In genomic region chr22:35808377-35808776, GRCh38 we compare ENCODE assay signal across 22 cellular contexts.
DNase-seq lines count a peak whose midpoint lies in the region; ATAC-seq and TF ChIP-seq lines count a peak whose summit lies in the region.
"Had no signal": no experiment of that assay in that cellular context is flagged by ENCODE, and none has a peak within 500 bp of the region (broad histone marks: within the 10 kb centered on the region; RNA-seq: fewer than 3 reads in every experiment).

No MANE protein-coding gene starts in this region.

- no peak overlapping the region for H2AFZ ChIP-seq in IMR-90 (replicated peaks; ENCODE audit: low read length, poor library complexity)

- H3K56ac ChIP-seq in IMR-90 (ENCODE audit: extremely low read depth, insufficient read depth, low read length), result no peak overlapping the region

- no peak overlapping the region for H4K5ac ChIP-seq in IMR-90 (ENCODE audit: low read depth, low read length)

- H4K20me1 ChIP-seq in IMR-90 (ENCODE audit: insufficient read depth, low read length), result peaks cover 35% of the 10 kb centered on the region
- H4K20me1 ChIP-seq: BLaER1 had no signal

- in situ Hi-C loops in IMR-90 (cut with MboI; ENCODE audit: low sequenced_read_pairs), result no loop called here

- WGBS in IMR-90 (ENCODE audit: extremely low coverage in 2 of 2, insufficient read length in 1 of 2), 2 experiments, result no CpG with 5 or more reads among the region's 2 CpGs

- no peak overlapping the region for H3K14ac ChIP-seq in IMR-90 (replicated peaks; ENCODE audit: low read depth, low read length)

- H3K4me2 ChIP-seq in IMR-90 (ENCODE audit: low read depth, low read length), result no peak overlapping the region
- H3K4me2 ChIP-seq: A549, BLaER1 had no signal

- H3K4me3 ChIP-seq in IMR-90 (ENCODE audit: insufficient read depth, low read depth, low read length), result no peak overlapping the region
- H3K4me3 ChIP-seq in colonic mucosa, result no peak overlapping the region
- no peak overlapping the region for H3K4me3 ChIP-seq in BE2C (ENCODE audit: low read depth, low read length)
- H3K4me3 ChIP-seq: A549, BLaER1, K562 had no signal

- no peak overlapping the region for H2BK20ac ChIP-seq in IMR-90 (ENCODE audit: low read depth, low read length)

- H3K79me1 ChIP-seq in IMR-90 (ENCODE audit: low read depth in 1 of 2, low read length in 2 of 2), result peaks cover 28 to 67% of the 10 kb centered on the region in 2 experiments

- H3K4ac ChIP-seq in IMR-90 (ENCODE audit: low read depth, low read length), result no peak overlapping the region

- H3K9ac ChIP-seq in IMR-90 (ENCODE audit: low read depth, low read length), result no peak overlapping the region
- H3K9ac ChIP-seq in colonic mucosa (ENCODE audit: low read depth in 2 of 2, low read length in 2 of 2), result no peak overlapping the region
- H3K9ac ChIP-seq: BLaER1 had no signal

- peaks cover 3% of the 10 kb centered on the region; the same call in 1 of the 2 replicates for H3K9me1 ChIP-seq in IMR-90 (ENCODE audit: insufficient read depth, low read length)

- BruUV-seq in IMR-90 (replicated peaks; lab: Mats Ljungman, UMichigan), result TSS peak; percentile 18

- H2AK9ac ChIP-seq in IMR-90 (replicated peaks; ENCODE audit: low read depth, low read length, poor library complexity), result no peak overlapping the region

- TF ChIP-seq CTCF in IMR-90 (conservative IDR thresholded peaks at IDR 0.05; ENCODE audit: low read depth, low read length) (no peak), progenitor cell of endocrine pancreas (IDR thresholded peaks at IDR 0.05; ENCODE audit: unreplicated experiment) (no peak), colonic mucosa (IDR thresholded peaks at IDR 0.05) (no peak), BE2C (IDR thresholded peaks at IDR 0.05; ENCODE audit: low read depth, low read length) (no peak)

- H2AK5ac ChIP-seq in IMR-90 (ENCODE audit: low read depth, low read length), result no peak overlapping the region

- peak overlapping the region; percentile 43 for H3K27ac Mint-ChIP-seq in activated T-cell treated with anti-CD3 and anti-CD28 coated beads, Interleukin-2, amount 50 U/mL, for 72 hours
- H3K27ac Mint-ChIP-seq in progenitor cell of endocrine pancreas, result peak overlapping the region; percentile 34
- H3K27ac Mint-ChIP-seq: CD14-positive monocyte; CD4-positive, alpha-beta memory T cell; HFFc6 had no signal

- H3K9me3 Mint-ChIP-seq in activated T-cell treated with anti-CD3 and anti-CD28 coated beads, Interleukin-2, amount 50 U/mL, for 72 hours, result peaks cover 2 to 4% of the 10 kb centered on the region in 2 donors
- peaks cover 8% of the 10 kb centered on the region for H3K9me3 Mint-ChIP-seq in activated T-cell treated with anti-CD3 and anti-CD28 coated beads, Interleukin-2, amount 50 U/mL, for 4 hours
- peaks cover 5% of the 10 kb centered on the region for H3K9me3 Mint-ChIP-seq in progenitor cell of endocrine pancreas (ENCODE audit: low read depth)

- CTCF ChIA-PET in IMR-90 (lab: Yijun Ruan, JAX), result no interaction called here

- no peak for TF ChIP-seq POLR2A in IMR-90 (IDR thresholded peaks at IDR 0.05; ENCODE audit: low read depth, low read length)

- H3K36me3 Mint-ChIP-seq in activated T-cell treated with anti-CD3 and anti-CD28 coated beads, Interleukin-2, amount 50 U/mL, for 72 hours (ENCODE audit: insufficient read depth in 2 of 2), result peaks cover 0 to 3% of the 10 kb centered on the region in 2 donors
- H3K36me3 Mint-ChIP-seq in activated T-cell treated with anti-CD3 and anti-CD28 coated beads, Interleukin-2, amount 50 U/mL, for 4 hours (ENCODE audit: insufficient read depth), result peaks cover 2% of the 10 kb centered on the region
- H3K36me3 Mint-ChIP-seq in progenitor cell of endocrine pancreas (ENCODE audit: insufficient read depth), result peaks cover 49% of the 10 kb centered on the region
- H3K36me3 Mint-ChIP-seq: CD14-positive monocyte; CD4-positive, alpha-beta memory T cell had no signal

- peaks cover 2% of the 10 kb centered on the region for H3K4me1 ChIP-seq in IMR-90 (ENCODE audit: control insufficient read depth, insufficient read depth, low read length)
- H3K4me1 ChIP-seq in colonic mucosa, result no peaks in the 10 kb centered on the region
- H3K4me1 ChIP-seq in BE2C, result no peaks in the 10 kb centered on the region
- H3K4me1 ChIP-seq: A549, BLaER1 had no signal

- DNase-seq in activated T-cell treated with anti-CD3 and anti-CD28 coated beads, Interleukin-2, amount 50 U/mL, for 72 hours, result no peak
- no peak for DNase-seq in activated T-cell treated with anti-CD3 and anti-CD28 coated beads, Interleukin-2, amount 50 U/mL, for 4 hours
- no peak for DNase-seq in IMR-90
- DNase-seq in progenitor cell of endocrine pancreas (ENCODE audit: low spot score, unreplicated experiment), result no peak
- DNase-seq in colonic mucosa, result no peak
- DNase-seq in activated effector memory CD4-positive, alpha-beta T cell treated with Interleukin-2 at 50 U/mL for 16 hours, result no peak
- no peak for DNase-seq in BE2C
- DNase-seq: AML-193; CD4-positive, alpha-beta memory T cell; DMS 273 treated with DMSO at 0.1 percent for 48 hours; DMS53; DND-41; GOT3; H7; HFFc6 had no signal

- POLR2A ChIA-PET in IMR-90 (lab: Charles Lee; ENCODE audit: unreplicated experiment), result no interaction called here

- peaks cover 26% of the 10 kb centered on the region for H3K36me3 ChIP-seq in IMR-90 (ENCODE audit: control insufficient read depth, insufficient read depth, low read length)
- peaks cover 8% of the 10 kb centered on the region for H3K36me3 ChIP-seq in colonic mucosa
- peaks cover 63% of the 10 kb centered on the region for H3K36me3 ChIP-seq in BE2C
- H3K36me3 ChIP-seq: BLaER1 had no signal

- H3K27me3 ChIP-seq in IMR-90 (ENCODE audit: control insufficient read depth, insufficient read depth, low read length) (no peaks in the 10 kb centered on the region), colonic mucosa (no peaks in the 10 kb centered on the region), BE2C (no peaks in the 10 kb centered on the region)
- H3K27me3 ChIP-seq: BLaER1 had no signal

- no peak overlapping the region for H3K4me3 Mint-ChIP-seq in activated T-cell treated with anti-CD3 and anti-CD28 coated beads, Interleukin-2, amount 50 U/mL, for 72 hours
- no peak overlapping the region for H3K4me3 Mint-ChIP-seq in activated T-cell treated with anti-CD3 and anti-CD28 coated beads, Interleukin-2, amount 50 U/mL, for 4 hours
- no peak overlapping the region for H3K4me3 Mint-ChIP-seq in progenitor cell of endocrine pancreas (ENCODE audit: low read depth)
- H3K4me3 Mint-ChIP-seq: CD14-positive monocyte; CD4-positive, alpha-beta memory T cell; HFFc6 had no signal

- intact Hi-C loops in IMR-90 (cut with micrococcal nuclease), result no loop called here
- intact Hi-C loops in colonic mucosa (cut with DNase I), result no loop called here

- no peak overlapping the region for H2BK5ac ChIP-seq in IMR-90 (ENCODE audit: low read depth, low read length, poor library complexity, severe bottlenecking)

- no peak for TF ChIP-seq RAD21 in IMR-90 (IDR thresholded peaks at IDR 0.05; ENCODE audit: low read length)

- peaks cover 5% of the 10 kb centered on the region for H3K9me3 ChIP-seq in IMR-90 (ENCODE audit: control insufficient read depth, insufficient read depth, low read length)
- no peaks in the 10 kb centered on the region for H3K9me3 ChIP-seq in colonic mucosa
- H3K9me3 ChIP-seq in BE2C, result no peaks in the 10 kb centered on the region

- H3K18ac ChIP-seq in IMR-90 (ENCODE audit: low read depth, low read length), result no peak overlapping the region

- H2BK120ac ChIP-seq in IMR-90 (ENCODE audit: low read depth, low read length), result no peak overlapping the region

- no peaks in the 10 kb centered on the region for H3K4me1 Mint-ChIP-seq in activated T-cell treated with anti-CD3 and anti-CD28 coated beads, Interleukin-2, amount 50 U/mL, for 72 hours (ENCODE audit: low read depth)
- no peaks in the 10 kb centered on the region for H3K4me1 Mint-ChIP-seq in activated T-cell treated with anti-CD3 and anti-CD28 coated beads, Interleukin-2, amount 50 U/mL, for 4 hours (ENCODE audit: low read depth)
- peaks cover 9% of the 10 kb centered on the region for H3K4me1 Mint-ChIP-seq in progenitor cell of endocrine pancreas (ENCODE audit: low read depth)
- H3K4me1 Mint-ChIP-seq: CD14-positive monocyte; CD4-positive, alpha-beta memory T cell had no signal

- H4K8ac ChIP-seq in IMR-90 (ENCODE audit: low read depth in 2 of 2, low read length in 2 of 2), result no peak overlapping the region

- dilution Hi-C loops in IMR-90 (cut with HindIII; ENCODE audit: low sequenced_read_pairs, unreplicated experiment), result no loop called here

- H2BK15ac ChIP-seq in IMR-90 (ENCODE audit: low read depth, low read length), result no peak overlapping the region

- H3K23ac ChIP-seq in IMR-90 (ENCODE audit: low read depth, low read length), result no peak overlapping the region

- no peaks in the 10 kb centered on the region for H3K27me3 Mint-ChIP-seq in activated T-cell treated with anti-CD3 and anti-CD28 coated beads, Interleukin-2, amount 50 U/mL, for 72 hours (ENCODE audit: low read depth)
- no peaks in the 10 kb centered on the region for H3K27me3 Mint-ChIP-seq in activated T-cell treated with anti-CD3 and anti-CD28 coated beads, Interleukin-2, amount 50 U/mL, for 4 hours (ENCODE audit: low read depth)
- H3K27me3 Mint-ChIP-seq in progenitor cell of endocrine pancreas, result no peaks in the 10 kb centered on the region

- no peak for ATAC-seq in activated T-cell treated with anti-CD3 and anti-CD28 coated beads, Interleukin-2, amount 50 U/mL, for 72 hours (replicated peaks in 1 of 2)
- no peak for ATAC-seq in activated T-cell treated with anti-CD3 and anti-CD28 coated beads, Interleukin-2, amount 50 U/mL, for 4 hours
- ATAC-seq in IMR-90 (ENCODE audit: low read depth), result no peak
- ATAC-seq: A549, HCT116, K562 had no signal

- H4K91ac ChIP-seq in IMR-90 (ENCODE audit: insufficient read depth, low read depth, low read length), result no peak overlapping the region

- H3K27ac ChIP-seq in IMR-90 (ENCODE audit: insufficient read depth, low read length) (no peak overlapping the region), colonic mucosa (no peak overlapping the region)
- H3K27ac ChIP-seq: 22Rv1, A549, BLaER1, HL-60 had no signal

TF ChIP-seq in IMR-90, 13 proteins besides CTCF, POLR2A, EP300 and RAD21:
- TF ChIP-seq, protein P1, sequence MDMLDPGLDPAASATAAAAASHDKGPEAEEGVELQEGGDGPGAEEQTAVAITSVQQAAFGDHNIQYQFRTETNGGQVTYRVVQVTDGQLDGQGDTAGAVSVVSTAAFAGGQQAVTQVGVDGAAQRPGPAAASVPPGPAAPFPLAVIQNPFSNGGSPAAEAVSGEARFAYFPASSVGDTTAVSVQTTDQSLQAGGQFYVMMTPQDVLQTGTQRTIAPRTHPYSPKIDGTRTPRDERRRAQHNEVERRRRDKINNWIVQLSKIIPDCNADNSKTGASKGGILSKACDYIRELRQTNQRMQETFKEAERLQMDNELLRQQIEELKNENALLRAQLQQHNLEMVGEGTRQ (IDR thresholded peaks at IDR 0.05; ENCODE audit: low read depth, low read length), result no peak
- no peak for TF ChIP-seq MXI1 (IDR thresholded peaks at IDR 0.05; ENCODE audit: borderline replicate concordance, low read depth, low read length)
- TF ChIP-seq RFX5 (IDR thresholded peaks at IDR 0.05; ENCODE audit: low read depth, low read length), result no peak
- no peak for TF ChIP-seq BHLHE40 (IDR thresholded peaks at IDR 0.05; ENCODE audit: low read depth, low read length)
- TF ChIP-seq FOS (IDR thresholded peaks at IDR 0.05; ENCODE audit: low read depth, low read length), result no peak
- TF ChIP-seq RCOR1 (IDR thresholded peaks at IDR 0.05; ENCODE audit: insufficient replicate concordance, low read length), result no peak
TF ChIP-seq in IMR-90: peak in this region for 0.
